Comparison of ENCODE assay signal across 8 cellular contexts in genomic region chr12:124884587-124885438, GRCh38. TPM values are rescaled to one million over a fixed set of nuclear protein-coding genes. Genes with fewer than 3 reads are reported as not detected.
DNase-seq lines count a peak whose midpoint lies in the region; ATAC-seq, FAIRE-seq and TF ChIP-seq lines count a peak whose summit lies in the region.

No MANE protein-coding gene starts in this region.

- H3K4me3 Mint-ChIP-seq in stimulated activated naive B cell treated with anti-CD40 and anti-IgM and Interleukin-4, amounts not matched to agents 10 μg/mL and 1 μg/mL and 100 μg/mL, for 72 hours: peak overlapping the region; percentile 69 to 71

- H3K79me2 ChIP-seq in OCI-LY3 (ENCODE audit: low read length): no peaks in the 10 kb centered on the region

- no peak overlapping the region for H3K27ac ChIP-seq in right atrium auricular region
- H3K27ac ChIP-seq in OCI-LY3 (ENCODE audit: low read length): no peak overlapping the region
- H3K27ac ChIP-seq in sigmoid colon: no peak overlapping the region
- H3K27ac ChIP-seq in SJCRH30: no peak overlapping the region

- no peak for TF ChIP-seq CTCF in right atrium auricular region (IDR thresholded peaks at IDR 0.05)
- peak; percentile 15; the same call in 1 of the 2 replicates for TF ChIP-seq CTCF in OCI-LY3 (IDR thresholded peaks at IDR 0.05; ENCODE audit: low read depth, low read length)
- TF ChIP-seq CTCF in sigmoid colon (IDR thresholded peaks at IDR 0.05): no peak
- TF ChIP-seq CTCF in D721Med (IDR thresholded peaks at IDR 0.05; ENCODE audit: insufficient read depth, missing control alignments): no peak

- no peaks in the 10 kb centered on the region for H3K36me3 ChIP-seq in right atrium auricular region
- no peaks in the 10 kb centered on the region for H3K36me3 ChIP-seq in OCI-LY3 (replicated peaks; ENCODE audit: low read depth, low read length)
- no peaks in the 10 kb centered on the region for H3K36me3 ChIP-seq in sigmoid colon
- H3K36me3 ChIP-seq in SJCRH30: no peaks in the 10 kb centered on the region

- no peaks in the 10 kb centered on the region for H4K20me1 ChIP-seq in OCI-LY3 (ENCODE audit: insufficient read depth, low read length)

- H2AFZ ChIP-seq in OCI-LY3 (ENCODE audit: low read depth, low read length): peak overlapping the region; percentile 84

- peak overlapping the region; percentile 40; the same call in 1 of the 2 replicates for H3K9ac ChIP-seq in OCI-LY3 (ENCODE audit: low read length)

- no peak overlapping the region for H3K4me3 ChIP-seq in right atrium auricular region
- H3K4me3 ChIP-seq in OCI-LY3 (ENCODE audit: low read length): peak overlapping the region; percentile 66
- H3K4me3 ChIP-seq in sigmoid colon: no peak overlapping the region
- no peak overlapping the region for H3K4me3 ChIP-seq in SJCRH30

- ATAC-seq in left ventricle myocardium superior (peak; percentile 45), HG03039 (IDR thresholded peaks at IDR 0.05; ENCODE audit: unreplicated experiment) (peak; percentile 78)
- ATAC-seq in stimulated activated naive B cell treated with anti-CD40 and anti-IgM and Interleukin-4, amounts not matched to agents 10 μg/mL and 1 μg/mL and 100 μg/mL, for 72 hours (replicated peaks): peak; percentile 89 to 91

- H3K4me1 ChIP-seq in right atrium auricular region (no peaks in the 10 kb centered on the region), OCI-LY3 (ENCODE audit: low read length) (peaks cover 22% of the 10 kb centered on the region), sigmoid colon (no peaks in the 10 kb centered on the region), SJCRH30 (0 out of 2 replicates have a peak, but pooled peaks cover 4% of the 10 kb centered on the region)

- H3K27me3 ChIP-seq in right atrium auricular region (no peaks in the 10 kb centered on the region), OCI-LY3 (ENCODE audit: low read depth, low read length) (no peaks in the 10 kb centered on the region), sigmoid colon (no peaks in the 10 kb centered on the region), SJCRH30 (no peaks in the 10 kb centered on the region)

- no peak for FAIRE-seq in D721Med (lab: Jason Lieb, UNC)

- no peaks in the 10 kb centered on the region for H3K27me3 Mint-ChIP-seq in stimulated activated naive B cell treated with anti-CD40 and anti-IgM and Interleukin-4, amounts not matched to agents 10 μg/mL and 1 μg/mL and 100 μg/mL, for 72 hours

- H3K27ac Mint-ChIP-seq in stimulated activated naive B cell treated with anti-CD40 and anti-IgM and Interleukin-4, amounts not matched to agents 10 μg/mL and 1 μg/mL and 100 μg/mL, for 72 hours: peak overlapping the region; percentile 82

- DNase-seq in left ventricle myocardium superior (no peak), right atrium auricular region (ENCODE audit: low spot score) (no peak), sigmoid colon (no peak), D721Med (ENCODE audit: insufficient read length, low spot score) (no peak), SJCRH30 (no peak)
- DNase-seq in stimulated activated naive B cell treated with anti-CD40 and anti-IgM and Interleukin-4, amounts not matched to agents 10 μg/mL and 1 μg/mL and 100 μg/mL, for 72 hours: peak; percentile 48

- peak overlapping the region; percentile 77 for H3K4me2 ChIP-seq in OCI-LY3 (ENCODE audit: low read length)

- no peaks in the 10 kb centered on the region for H3K9me3 ChIP-seq in right atrium auricular region
- H3K9me3 ChIP-seq in OCI-LY3 (ENCODE audit: insufficient read depth, low read length): no peaks in the 10 kb centered on the region
- H3K9me3 ChIP-seq in sigmoid colon: no peaks in the 10 kb centered on the region
- no peaks in the 10 kb centered on the region for H3K9me3 ChIP-seq in SJCRH30 (replicated peaks)

- peaks cover 41 to 53% of the 10 kb centered on the region in 2 donors for H3K4me1 Mint-ChIP-seq in stimulated activated naive B cell treated with anti-CD40 and anti-IgM and Interleukin-4, amounts not matched to agents 10 μg/mL and 1 μg/mL and 100 μg/mL, for 72 hours

- TF ChIP-seq EP300 in sigmoid colon (IDR thresholded peaks at IDR 0.05): no peak

- H3K36me3 Mint-ChIP-seq in stimulated activated naive B cell treated with anti-CD40 and anti-IgM and Interleukin-4, amounts not matched to agents 10 μg/mL and 1 μg/mL and 100 μg/mL, for 72 hours: peaks cover 0 to 2% of the 10 kb centered on the region in 2 donors

- TF ChIP-seq POLR2A in sigmoid colon (IDR thresholded peaks at IDR 0.05): no peak

- WGBS in sigmoid colon, 2 donors: 15 to 33% methylated on average over 15 of the region's 15 CpGs

- intact Hi-C loops in left ventricle myocardium superior (cut with micrococcal nuclease): no loop called here
- intact Hi-C loops in sigmoid colon (cut with DNase I): no loop called here

- no peaks in the 10 kb centered on the region for H3K9me3 Mint-ChIP-seq in stimulated activated naive B cell treated with anti-CD40 and anti-IgM and Interleukin-4, amounts not matched to agents 10 μg/mL and 1 μg/mL and 100 μg/mL, for 72 hours

RNA-seq across cellular contexts. Expression of gene SCARB1, which starts 21.1 kb away (rescaled TPM):
- total RNA-seq in left ventricle myocardium superior (12.0 TPM), right atrium auricular region (10 to 100 TPM; 14.9 to 22.6 TPM), sigmoid colon (10 to 100 TPM in 3 of 4 donors, 1 to 10 TPM in 1; 5.7 to 12.8 (median 10.8) TPM)
- 10 to 100 TPM in 2 of 3 donors, 1 to 10 TPM in 1; 4.2 to 36.4 (median 16.2) TPM for polyA plus RNA-seq in sigmoid colon
- total RNA-seq in SJCRH30 (2014; rRNA removed; shearing (Covaris generic)): 36.1 TPM in 2 replicates

RNA-seq across cellular contexts. Expression of gene UBC, which starts 29.6 kb away (rescaled TPM):
- total RNA-seq in left ventricle myocardium superior: 1,197 TPM
- 1,000 to 10,000 TPM in 1 of 2 donors, 100 to 1,000 TPM in 1; 938 to 1,145 TPM for total RNA-seq in right atrium auricular region
- 1,000 to 10,000 TPM; 1,126 to 1,785 (median 1,332) TPM for total RNA-seq in sigmoid colon
- 1,000 to 10,000 TPM; 1,056 to 1,508 (median 1,064) TPM for polyA plus RNA-seq in sigmoid colon
- total RNA-seq in SJCRH30 (2014; rRNA removed; shearing (Covaris generic)): 492 and 503 TPM in 2 replicates
